9 cellular contexts compared by ENCODE assay signal in genomic region chr1:7388488-7389185, GRCh38.
DNase-seq lines count a peak whose midpoint lies in the region; ATAC-seq and TF ChIP-seq lines count a peak whose summit lies in the region.
"Had no signal": no experiment of that assay in that cellular context is flagged by ENCODE, and none has a peak within 500 bp of the region (broad histone marks: within the 10 kb centered on the region; RNA-seq: fewer than 3 reads in every experiment).

No MANE protein-coding gene starts in this region.

- H2AFZ ChIP-seq in GM23248: peak overlapping the region; percentile 29

- no peaks in the 10 kb centered on the region for H3K4me1 Mint-ChIP-seq in activated CD8-positive, alpha-beta memory T cell treated with anti-CD3 and anti-CD28 coated beads, Interleukin-2, amount 10 ng/mL, durations not matched to agents 7 days and 5 days

- H3K27ac ChIP-seq in GM23248: no peak overlapping the region
- H3K27ac ChIP-seq in A673 (ENCODE audit: low read depth, low read length, poor library complexity, severe bottlenecking): no peak overlapping the region

- 49 to 51% methylated on average over 19 of the region's 19 CpGs for WGBS in GM23248 (ENCODE audit: low coverage in 1 of 2, low lambda C conversion rate in 2 of 2, missing lambda C conversion rate in 2 of 2), 2 experiments

- BruUV-seq in A673 (replicated peaks; lab: Mats Ljungman, UMichigan): no TSS peak

- H3K4me3 ChIP-seq in GM23248 (no peak overlapping the region), A673 (ENCODE audit: low read depth, low read length, poor library complexity, severe bottlenecking) (no peak overlapping the region)

- no peaks in the 10 kb centered on the region for H3K36me3 Mint-ChIP-seq in activated CD8-positive, alpha-beta memory T cell treated with anti-CD3 and anti-CD28 coated beads, Interleukin-2, amount 10 ng/mL, durations not matched to agents 7 days and 5 days

- no peaks in the 10 kb centered on the region for H3F3A ChIP-seq in GM23248 (ENCODE audit: insufficient read depth)

- no peaks in the 10 kb centered on the region for H3K79me2 ChIP-seq in GM23248 (ENCODE audit: insufficient read depth)

- H3K4me3 Mint-ChIP-seq in activated CD8-positive, alpha-beta memory T cell treated with anti-CD3 and anti-CD28 coated beads, Interleukin-2, amount 10 ng/mL, durations not matched to agents 7 days and 5 days: no peak overlapping the region
- H3K4me3 Mint-ChIP-seq: activated T-helper 1 cell treated with anti-CD3 and anti-CD28 coated beads, Interleukin-12 subunit alpha, Interleukin-12 subunit beta, Interleukin-2, Interleukin-4 antibody, amounts not matched to agents 30 ng/mL and 10 ng/mL and 1 ng/mL, durations not matched to agents 14 hours and 24 hours and 36 hours had no signal

- H3K9me3 ChIP-seq in GM23248 (ENCODE audit: low read depth) (no peaks in the 10 kb centered on the region), A673 (ENCODE audit: low read depth, low read length, poor library complexity, severe bottlenecking) (no peaks in the 10 kb centered on the region)

- CTCF ChIA-PET in activated CD8-positive, alpha-beta memory T cell treated with anti-CD3 and anti-CD28 coated beads, Interleukin-2, amount 10 ng/mL, durations not matched to agents 7 days and 5 days (lab: Charles Lee): no interaction called here
- CTCF ChIA-PET in A673 (lab: Charles Lee): no interaction called here

- H4K20me1 ChIP-seq in GM23248 (ENCODE audit: insufficient read depth): no peaks in the 10 kb centered on the region

- POLR2A ChIA-PET in A673 (lab: Charles Lee; ENCODE audit: low non-redundant PET): no interaction called here

- H3K36me3 ChIP-seq in GM23248 (ENCODE audit: low read depth): no peaks in the 10 kb centered on the region
- no peaks in the 10 kb centered on the region for H3K36me3 ChIP-seq in A673 (ENCODE audit: insufficient read depth, low read length, poor library complexity, severe bottlenecking)

- H3K4me1 ChIP-seq in GM23248 (ENCODE audit: insufficient read depth): peaks cover 12% of the 10 kb centered on the region; the same call in 1 of the 2 replicates
- no peaks in the 10 kb centered on the region for H3K4me1 ChIP-seq in A673 (ENCODE audit: insufficient read depth, low read length, poor library complexity, severe bottlenecking)

- TF ChIP-seq CTCF in A673 (conservative IDR thresholded peaks at IDR 0.05; ENCODE audit: low read depth, low read length): no peak

- H3K9me2 ChIP-seq in GM23248 (ENCODE audit: insufficient read depth): no peaks in the 10 kb centered on the region

- in situ Hi-C loops in GM23248 (cut with MboI): no loop called here

- DNase-seq in GM23248 (peak; percentile 41), hippocampal formation (lab: John Stamatoyannopoulos, UW) (peak; percentile 25 to 35), sciatic nerve (ENCODE audit: low spot score) (peak; percentile 60), A673 (ENCODE audit: low spot score) (no peak)
- peak; percentile 22 for DNase-seq in activated CD8-positive, alpha-beta memory T cell treated with anti-CD3 and anti-CD28 coated beads, Interleukin-2, amount 10 ng/mL, durations not matched to agents 7 days and 5 days

- no peak overlapping the region for H3K27ac Mint-ChIP-seq in activated CD8-positive, alpha-beta memory T cell treated with anti-CD3 and anti-CD28 coated beads, Interleukin-2, amount 10 ng/mL, durations not matched to agents 7 days and 5 days
- H3K27ac Mint-ChIP-seq: activated T-helper 1 cell treated with anti-CD3 and anti-CD28 coated beads, Interleukin-12 subunit alpha, Interleukin-12 subunit beta, Interleukin-2, Interleukin-4 antibody, amounts not matched to agents 30 ng/mL and 10 ng/mL and 1 ng/mL, durations not matched to agents 14 hours and 24 hours and 36 hours had no signal

- H3K27me3 Mint-ChIP-seq in activated CD8-positive, alpha-beta memory T cell treated with anti-CD3 and anti-CD28 coated beads, Interleukin-2, amount 10 ng/mL, durations not matched to agents 7 days and 5 days: no peaks in the 10 kb centered on the region

- no peak overlapping the region for H3K4me2 ChIP-seq in GM23248 (ENCODE audit: unreplicated experiment)

- ATAC-seq in activated CD8-positive, alpha-beta memory T cell treated with anti-CD3 and anti-CD28 coated beads, Interleukin-2, amount 10 ng/mL, durations not matched to agents 7 days and 5 days: no peak
- peak; percentile 69 for ATAC-seq in sciatic nerve
- ATAC-seq in HG03280 (IDR thresholded peaks at IDR 0.05; ENCODE audit: unreplicated experiment): no peak
- no peak for ATAC-seq in GM19351 (IDR thresholded peaks at IDR 0.05; ENCODE audit: unreplicated experiment)
- no peak for ATAC-seq in HG02840 (IDR thresholded peaks at IDR 0.05; ENCODE audit: low FRiP score, unreplicated experiment)

- peak overlapping the region; percentile 14; the same call in 1 of the 2 replicates for H3K9ac ChIP-seq in GM23248

- H3K27me3 ChIP-seq in GM23248 (replicated peaks; ENCODE audit: insufficient read depth): no peaks in the 10 kb centered on the region
- H3K27me3 ChIP-seq in A673 (replicated peaks; ENCODE audit: insufficient read depth, low read depth, low read length, poor library complexity): no peaks in the 10 kb centered on the region

- H3K9me3 Mint-ChIP-seq in activated CD8-positive, alpha-beta memory T cell treated with anti-CD3 and anti-CD28 coated beads, Interleukin-2, amount 10 ng/mL, durations not matched to agents 7 days and 5 days (ENCODE audit: low read depth): no peaks in the 10 kb centered on the region
- H3K9me3 Mint-ChIP-seq: activated T-helper 1 cell treated with anti-CD3 and anti-CD28 coated beads, Interleukin-12 subunit alpha, Interleukin-12 subunit beta, Interleukin-2, Interleukin-4 antibody, amounts not matched to agents 30 ng/mL and 10 ng/mL and 1 ng/mL, durations not matched to agents 14 hours and 24 hours and 36 hours had no signal

- intact Hi-C loops in sciatic nerve (cut with DNase I) (no loop called here), A673 (cut with micrococcal nuclease; ENCODE audit: unreplicated experiment) (no loop called here)
